In the genomic region with DNA sequence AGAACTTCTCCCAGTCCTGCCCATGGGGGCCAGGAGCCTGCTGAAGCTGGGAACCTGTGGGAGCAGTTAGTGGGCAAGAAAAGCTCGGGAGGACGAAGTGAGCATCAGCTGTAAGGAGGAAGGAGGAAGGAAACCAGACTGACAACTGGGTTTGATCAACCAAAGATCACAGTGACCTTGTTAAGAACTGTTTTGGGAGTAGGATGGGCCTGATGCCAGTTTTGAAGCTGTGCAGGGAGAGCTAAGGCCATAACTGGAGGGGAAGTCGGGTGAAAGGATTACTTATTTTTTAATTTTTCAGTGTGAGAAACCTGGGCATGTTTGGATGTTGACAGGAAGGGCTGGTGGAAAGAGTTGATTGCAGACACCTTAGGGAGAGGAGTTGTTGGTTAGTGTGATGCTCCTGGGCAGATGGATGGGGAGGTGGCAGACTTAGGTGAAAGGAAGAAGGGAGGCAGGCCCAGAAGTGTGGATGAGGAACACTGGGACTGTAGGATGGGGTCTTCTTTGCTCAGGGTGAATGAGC, we compare ENCODE assay signal across 13 cellular contexts. TPM values are rescaled to one million over a fixed set of nuclear protein-coding genes. Genes with fewer than 3 reads are reported as not detected.
DNase-seq lines count a peak whose midpoint lies in the region; ATAC-seq and TF ChIP-seq lines count a peak whose summit lies in the region.
"Had no signal": no experiment of that assay in that cellular context is flagged by ENCODE, and none has a peak within 500 bp of the region (broad histone marks: within the 10 kb centered on the region; RNA-seq: fewer than 3 reads in every experiment).

No MANE protein-coding gene starts in this region.

- H3K36me3 Mint-ChIP-seq in Caco-2 (ENCODE audit: insufficient read depth, unreplicated experiment), result peaks cover 5% of the 10 kb centered on the region
- H3K36me3 Mint-ChIP-seq in activated T-helper 1 cell treated with anti-CD3 and anti-CD28 coated beads, Interleukin-12 subunit alpha, Interleukin-12 subunit beta, Interleukin-2, Interleukin-4 antibody, amounts not matched to agents 30 ng/mL and 10 ng/mL and 1 ng/mL, durations not matched to agents 14 hours and 24 hours and 36 hours (ENCODE audit: low read depth), result no peaks in the 10 kb centered on the region

- no peak overlapping the region for H3K4me3 ChIP-seq in Caco-2 (ENCODE audit: low read depth, low read length)
- no peak overlapping the region for H3K4me3 ChIP-seq in SJSA1
- H3K4me3 ChIP-seq in skeletal muscle satellite cell (ENCODE audit: low read length), result peak overlapping the region; percentile 21
- H3K4me3 ChIP-seq in BE2C (ENCODE audit: low read depth, low read length), result no peak overlapping the region
- no peak overlapping the region for H3K4me3 ChIP-seq in colonic mucosa
- H3K4me3 ChIP-seq: cardiac muscle cell had no signal

- intact Hi-C loops in Caco-2 (cut with micrococcal nuclease; ENCODE audit: unreplicated experiment), result loop anchor here (1.0 to 5.0 kb wide), 3 partner anchors 41 to 61 kb away; a partner anchor contains a TSS
- intact Hi-C loops in activated T-helper 1 cell treated with anti-CD3 and anti-CD28 coated beads, Interleukin-12 subunit alpha, Interleukin-12 subunit beta, Interleukin-2, Interleukin-4 antibody, amounts not matched to agents 30 ng/mL and 10 ng/mL and 1 ng/mL, durations not matched to agents 14 hours and 24 hours and 36 hours (cut with micrococcal nuclease), result no loop called here
- intact Hi-C loops in colonic mucosa (cut with DNase I), result no loop called here

- H3K27me3 Mint-ChIP-seq in Caco-2 (ENCODE audit: insufficient read depth, unreplicated experiment), result no peaks in the 10 kb centered on the region
- H3K27me3 Mint-ChIP-seq in activated T-helper 1 cell treated with anti-CD3 and anti-CD28 coated beads, Interleukin-12 subunit alpha, Interleukin-12 subunit beta, Interleukin-2, Interleukin-4 antibody, amounts not matched to agents 30 ng/mL and 10 ng/mL and 1 ng/mL, durations not matched to agents 14 hours and 24 hours and 36 hours (ENCODE audit: insufficient read depth), result no peaks in the 10 kb centered on the region
- H3K27me3 Mint-ChIP-seq: activated B cell treated with CpG ODN at 0.5 μM for 24 hours had no signal

- DNase-seq in Caco-2 (no peak), SJSA1 (ENCODE audit: low read depth in 1 of 2, low spot score in 2 of 2) (no peak), foreskin keratinocyte (no peak), BE2C (no peak), colonic mucosa (no peak)
- DNase-seq in activated T-helper 1 cell treated with anti-CD3 and anti-CD28 coated beads, Interleukin-12 subunit alpha, Interleukin-12 subunit beta, Interleukin-2, Interleukin-4 antibody, amounts not matched to agents 30 ng/mL and 10 ng/mL and 1 ng/mL, durations not matched to agents 14 hours and 24 hours and 36 hours (ENCODE audit: low spot score), result no peak
- DNase-seq: activated B cell treated with CpG ODN at 0.5 μM for 24 hours, COR-L47, NCI-H1092 had no signal

- H3K9ac ChIP-seq in skeletal muscle satellite cell (ENCODE audit: low read depth, low read length), result no peak overlapping the region
- H3K9ac ChIP-seq in colonic mucosa (ENCODE audit: low read depth in 2 of 2, low read length in 2 of 2), result no peak overlapping the region

- peaks cover 33% of the 10 kb centered on the region for H3K4me1 Mint-ChIP-seq in Caco-2 (ENCODE audit: low read depth, unreplicated experiment)
- no peaks in the 10 kb centered on the region for H3K4me1 Mint-ChIP-seq in activated T-helper 1 cell treated with anti-CD3 and anti-CD28 coated beads, Interleukin-12 subunit alpha, Interleukin-12 subunit beta, Interleukin-2, Interleukin-4 antibody, amounts not matched to agents 30 ng/mL and 10 ng/mL and 1 ng/mL, durations not matched to agents 14 hours and 24 hours and 36 hours (ENCODE audit: low read depth)
- H3K4me1 Mint-ChIP-seq: activated B cell treated with CpG ODN at 0.5 μM for 24 hours, nephron had no signal

- CTCF ChIA-PET in Caco-2 (lab: Charles Lee), result no interaction called here

- H3K4me2 ChIP-seq in skeletal muscle satellite cell (ENCODE audit: low read length), result peak overlapping the region; percentile 59

- BruUV-seq in Caco-2 (replicated peaks; lab: Mats Ljungman, UMichigan), result no TSS peak

- peak overlapping the region; percentile 56 for H3K27ac Mint-ChIP-seq in Caco-2 (ENCODE audit: unreplicated experiment)
- H3K27ac Mint-ChIP-seq in activated T-helper 1 cell treated with anti-CD3 and anti-CD28 coated beads, Interleukin-12 subunit alpha, Interleukin-12 subunit beta, Interleukin-2, Interleukin-4 antibody, amounts not matched to agents 30 ng/mL and 10 ng/mL and 1 ng/mL, durations not matched to agents 14 hours and 24 hours and 36 hours, result no peak overlapping the region
- H3K27ac Mint-ChIP-seq: activated B cell treated with CpG ODN at 0.5 μM for 24 hours; activated T-helper 2 cell treated with anti-CD3 and anti-CD28 coated beads, Interferon-gamma antibody, Interleukin-2, Interleukin-4, amounts not matched to agents 10 μg/mL and 5 μg/mL and 100 μg/mL, durations not matched to agents 14 hours and 24 hours and 36 hours; nephron had no signal

- H3K4me3 Mint-ChIP-seq in Caco-2 (ENCODE audit: unreplicated experiment), result no peak overlapping the region
- H3K4me3 Mint-ChIP-seq in activated T-helper 1 cell treated with anti-CD3 and anti-CD28 coated beads, Interleukin-12 subunit alpha, Interleukin-12 subunit beta, Interleukin-2, Interleukin-4 antibody, amounts not matched to agents 30 ng/mL and 10 ng/mL and 1 ng/mL, durations not matched to agents 14 hours and 24 hours and 36 hours, result no peak overlapping the region
- H3K4me3 Mint-ChIP-seq: activated B cell treated with CpG ODN at 0.5 μM for 24 hours, nephron had no signal

- H3K36me3 ChIP-seq in Caco-2 (ENCODE audit: control insufficient read depth, insufficient read depth, low read length) (0 out of 2 replicates have a peak, but pooled peaks cover 1% of the 10 kb centered on the region), SJSA1 (no peaks in the 10 kb centered on the region), skeletal muscle satellite cell (ENCODE audit: insufficient read depth, low read length) (no peaks in the 10 kb centered on the region), BE2C (no peaks in the 10 kb centered on the region), colonic mucosa (no peaks in the 10 kb centered on the region)
- H3K36me3 ChIP-seq: cardiac muscle cell had no signal

- POLR2A ChIA-PET in Caco-2 (lab: Charles Lee), result no interaction called here

- peaks cover 21% of the 10 kb centered on the region for H3K4me1 ChIP-seq in Caco-2
- H3K4me1 ChIP-seq in SJSA1 (replicated peaks), result peaks cover 14% of the 10 kb centered on the region
- H3K4me1 ChIP-seq in foreskin keratinocyte, result peaks cover 11% of the 10 kb centered on the region
- peaks cover 19% of the 10 kb centered on the region for H3K4me1 ChIP-seq in skeletal muscle satellite cell (ENCODE audit: control insufficient read depth, insufficient read depth, low read length)
- H3K4me1 ChIP-seq in BE2C, result no peaks in the 10 kb centered on the region
- no peaks in the 10 kb centered on the region for H3K4me1 ChIP-seq in colonic mucosa

- H3K27me3 ChIP-seq in Caco-2 (replicated peaks; ENCODE audit: control insufficient read depth, insufficient read depth, low read length), result no peaks in the 10 kb centered on the region
- no peaks in the 10 kb centered on the region for H3K27me3 ChIP-seq in SJSA1 (replicated peaks)
- H3K27me3 ChIP-seq in foreskin keratinocyte, result no peaks in the 10 kb centered on the region
- no peaks in the 10 kb centered on the region for H3K27me3 ChIP-seq in skeletal muscle satellite cell (ENCODE audit: control insufficient read depth, insufficient read depth, low read length)
- H3K27me3 ChIP-seq in BE2C, result no peaks in the 10 kb centered on the region
- H3K27me3 ChIP-seq in colonic mucosa, result no peaks in the 10 kb centered on the region
- H3K27me3 ChIP-seq: cardiac muscle cell had no signal

- TF ChIP-seq CTCF in Caco-2 (IDR thresholded peaks at IDR 0.05; ENCODE audit: insufficient read depth in 1 of 2, low read depth in 1 of 2, low read length in 1 of 2, severe bottlenecking in 1 of 2, unreplicated experiment in 1 of 2), result no peak
- no peak for TF ChIP-seq CTCF in foreskin keratinocyte (conservative IDR thresholded peaks at IDR 0.05)
- no peak for TF ChIP-seq CTCF in BE2C (IDR thresholded peaks at IDR 0.05; ENCODE audit: low read depth, low read length)
- TF ChIP-seq CTCF in colonic mucosa (IDR thresholded peaks at IDR 0.05), result no peak

- H3K27ac ChIP-seq in SJSA1, result peak overlapping the region; percentile 89
- no peak overlapping the region for H3K27ac ChIP-seq in foreskin keratinocyte
- H3K27ac ChIP-seq in colonic mucosa, result no peak overlapping the region
- H3K27ac ChIP-seq: cardiac muscle cell had no signal

- ATAC-seq in foreskin keratinocyte, result peak; percentile 8

- H3K9me3 Mint-ChIP-seq in Caco-2 (ENCODE audit: unreplicated experiment), result no peaks in the 10 kb centered on the region
- H3K9me3 Mint-ChIP-seq in activated T-helper 1 cell treated with anti-CD3 and anti-CD28 coated beads, Interleukin-12 subunit alpha, Interleukin-12 subunit beta, Interleukin-2, Interleukin-4 antibody, amounts not matched to agents 30 ng/mL and 10 ng/mL and 1 ng/mL, durations not matched to agents 14 hours and 24 hours and 36 hours, result no peaks in the 10 kb centered on the region
- H3K9me3 Mint-ChIP-seq: activated B cell treated with CpG ODN at 0.5 μM for 24 hours; activated T-helper 2 cell treated with anti-CD3 and anti-CD28 coated beads, Interferon-gamma antibody, Interleukin-2, Interleukin-4, amounts not matched to agents 10 μg/mL and 5 μg/mL and 100 μg/mL, durations not matched to agents 14 hours and 24 hours and 36 hours; nephron had no signal

- H3K9me3 ChIP-seq in Caco-2, result no peaks in the 10 kb centered on the region
- no peaks in the 10 kb centered on the region for H3K9me3 ChIP-seq in SJSA1 (replicated peaks)
- no peaks in the 10 kb centered on the region for H3K9me3 ChIP-seq in skeletal muscle satellite cell (replicated peaks; ENCODE audit: low read length)
- H3K9me3 ChIP-seq in BE2C, result no peaks in the 10 kb centered on the region
- H3K9me3 ChIP-seq in colonic mucosa, result no peaks in the 10 kb centered on the region

RNA-seq across cellular contexts. Expression of a gene that starts 58.3 kb away (rescaled TPM):
- total RNA-seq in Caco-2 (2022) (4.9 and 7.2 TPM in 2 replicates), foreskin keratinocyte (16.0 and 17.6 TPM in 2 replicates), colonic mucosa (100 to 1,000 TPM; 209 to 398 TPM)
- 1.00 and 1.5 TPM in 2 replicates for total RNA-seq in SJSA1 (2014; rRNA removed; shearing (Covaris generic))
- polyA plus RNA-seq in foreskin keratinocyte, result 12.0 and 12.6 TPM in 2 replicates
- total RNA-seq in skeletal muscle satellite cell (2012; rRNA removed), result 16.7 and 26.2 TPM in 2 replicates
- 0.19 TPM for polyA plus RNA-seq in BE2C (2012; ENCODE audit: insufficient read depth, insufficient read length, low read depth)
- total RNA-seq in activated T-helper 1 cell treated with anti-CD3 and anti-CD28 coated beads, Interleukin-12 subunit alpha, Interleukin-12 subunit beta, Interleukin-2, Interleukin-4 antibody, amounts not matched to agents 30 ng/mL and 10 ng/mL and 1 ng/mL, durations not matched to agents 14 hours and 24 hours and 36 hours, result 2.3 and 3.3 TPM in 2 replicates
- polyA plus RNA-seq: cardiac muscle cell had no signal

Comparison
In these comparisons a context has a peak if more than half of its experiments do, and no peak if none do; other contexts are left out.
1. RNA of a gene that starts 58.3 kb away (total RNA-seq): 209 to 398 TPM in colonic mucosa; 16.0 to 17.6 TPM in foreskin keratinocyte, 4.9 to 7.2 TPM in Caco-2, 2.3 to 3.3 TPM in activated T-helper 1 cell treated with anti-CD3 and anti-CD28 coated beads, Interleukin-12 subunit alpha, Interleukin-12 subunit beta, Interleukin-2, Interleukin-4 antibody, amounts not matched to agents 30 ng/mL and 10 ng/mL and 1 ng/mL, durations not matched to agents 14 hours and 24 hours and 36 hours and 1.00 to 1.5 TPM in SJSA1; every median in the first group is over 10 times any median in the second.